ENCODE assay signal across 1 cellular context in the genomic region with DNA sequence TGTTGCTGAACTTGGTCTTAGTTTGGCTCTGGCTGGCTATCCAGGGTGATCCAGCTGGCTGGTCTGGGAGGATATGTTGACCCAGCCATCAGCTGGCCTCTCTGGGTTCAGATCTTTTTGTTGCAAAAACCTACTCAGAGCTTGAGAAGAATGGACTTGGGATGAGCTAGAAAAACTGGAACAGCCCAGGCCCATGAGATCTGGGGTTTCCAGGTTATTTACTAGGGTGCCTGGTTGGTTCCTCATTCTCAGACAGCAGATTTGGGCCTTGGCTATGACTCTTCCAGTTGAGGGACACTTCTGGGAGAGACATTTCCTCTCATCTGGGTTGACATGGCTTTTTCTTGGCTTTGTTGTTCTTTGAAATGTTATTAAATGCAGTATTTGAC.
TF ChIP-seq lines count a peak whose summit lies in the region.

No MANE protein-coding gene starts in this region.

TF ChIP-seq in A549, 52 proteins besides CTCF, POLR2A, EP300 and RAD21 (continued from another document):
- TF ChIP-seq, protein P1, sequence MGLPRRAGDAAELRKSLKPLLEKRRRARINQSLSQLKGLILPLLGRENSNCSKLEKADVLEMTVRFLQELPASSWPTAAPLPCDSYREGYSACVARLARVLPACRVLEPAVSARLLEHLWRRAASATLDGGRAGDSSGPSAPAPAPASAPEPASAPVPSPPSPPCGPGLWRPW (IDR thresholded peaks at IDR 0.05): no peak
- TF ChIP-seq HOXB5 (CRISPR knock-in tag; IDR thresholded peaks at IDR 0.05) (no peak), RCOR1 (IDR thresholded peaks at IDR 0.05; ENCODE audit: low read depth, low read length) (no peak), TFCP2L1 (CRISPR knock-in tag; IDR thresholded peaks at IDR 0.05) (no peak), KDM5A (IDR thresholded peaks at IDR 0.05) (no peak), FOXS1 (CRISPR knock-in tag; IDR thresholded peaks at IDR 0.05) (no peak), FOSB (CRISPR knock-in tag; IDR thresholded peaks at IDR 0.05) (no peak), EHF (CRISPR knock-in tag; IDR thresholded peaks at IDR 0.05) (no peak), CHD4 (IDR thresholded peaks at IDR 0.05; ENCODE audit: borderline replicate concordance) (no peak), MYC (IDR thresholded peaks at IDR 0.05; ENCODE audit: borderline replicate concordance, low read length) (no peak), RFX5 (IDR thresholded peaks at IDR 0.05) (no peak), SREBF2 (IDR thresholded peaks at IDR 0.05) (no peak), PHF8 (IDR thresholded peaks at IDR 0.05; ENCODE audit: borderline replicate concordance, low read depth) (no peak)
- TF ChIP-seq, protein P2, sequence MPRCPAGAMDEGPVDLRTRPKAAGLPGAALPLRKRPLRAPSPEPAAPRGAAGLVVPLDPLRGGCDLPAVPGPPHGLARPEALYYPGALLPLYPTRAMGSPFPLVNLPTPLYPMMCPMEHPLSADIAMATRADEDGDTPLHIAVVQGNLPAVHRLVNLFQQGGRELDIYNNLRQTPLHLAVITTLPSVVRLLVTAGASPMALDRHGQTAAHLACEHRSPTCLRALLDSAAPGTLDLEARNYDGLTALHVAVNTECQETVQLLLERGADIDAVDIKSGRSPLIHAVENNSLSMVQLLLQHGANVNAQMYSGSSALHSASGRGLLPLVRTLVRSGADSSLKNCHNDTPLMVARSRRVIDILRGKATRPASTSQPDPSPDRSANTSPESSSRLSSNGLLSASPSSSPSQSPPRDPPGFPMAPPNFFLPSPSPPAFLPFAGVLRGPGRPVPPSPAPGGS (IDR thresholded peaks at IDR 0.05): no peak
- TF ChIP-seq, protein P3, sequence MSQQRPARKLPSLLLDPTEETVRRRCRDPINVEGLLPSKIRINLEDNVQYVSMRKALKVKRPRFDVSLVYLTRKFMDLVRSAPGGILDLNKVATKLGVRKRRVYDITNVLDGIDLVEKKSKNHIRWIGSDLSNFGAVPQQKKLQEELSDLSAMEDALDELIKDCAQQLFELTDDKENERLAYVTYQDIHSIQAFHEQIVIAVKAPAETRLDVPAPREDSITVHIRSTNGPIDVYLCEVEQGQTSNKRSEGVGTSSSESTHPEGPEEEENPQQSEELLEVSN (IDR thresholded peaks at IDR 0.05; ENCODE audit: borderline replicate concordance, low read depth): no peak
